15 cellular contexts compared by ENCODE assay signal in the genomic region with DNA sequence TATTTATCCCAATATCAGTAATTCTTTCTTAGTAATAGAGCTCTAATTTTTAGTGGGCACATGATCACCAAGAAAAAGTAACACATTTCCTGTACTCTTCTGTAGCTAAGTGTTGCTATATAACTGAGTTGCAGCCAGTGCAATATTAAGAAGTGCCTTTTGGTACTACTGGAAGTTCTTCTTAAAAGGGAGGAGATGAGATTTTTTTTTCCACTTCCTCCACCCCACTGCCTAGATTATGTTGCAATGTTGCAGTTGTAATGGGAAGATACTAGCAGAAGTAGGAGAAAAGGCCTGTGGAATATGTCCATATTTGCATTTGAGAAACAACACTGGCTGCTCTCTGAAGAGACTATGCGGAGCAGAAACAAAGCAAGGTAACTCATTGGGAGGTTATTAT.
"Had no signal": no experiment of that assay in that cellular context is flagged by ENCODE, and none has a peak within 500 bp of the region (broad histone marks: within the 10 kb centered on the region; RNA-seq: fewer than 3 reads in every experiment).

No MANE protein-coding gene starts in this region.

- H3K4me3 ChIP-seq: colonic mucosa, esophagus squamous epithelium, hepatocyte, mucosa of descending colon, psoas muscle had no signal

- H3K27ac Mint-ChIP-seq: naive thymus-derived CD8-positive, alpha-beta T cell had no signal

- H2AFZ ChIP-seq: hepatocyte had no signal

- H3K27me3 Mint-ChIP-seq: naive thymus-derived CD8-positive, alpha-beta T cell had no signal

- ATAC-seq: left colon; mucosa of descending colon; naive thymus-derived CD8-positive, alpha-beta T cell; psoas muscle had no signal

- H3K4me3 Mint-ChIP-seq: naive thymus-derived CD8-positive, alpha-beta T cell had no signal

- H3K4me1 Mint-ChIP-seq: naive thymus-derived CD8-positive, alpha-beta T cell had no signal

- DNase-seq: colonic mucosa; dermis blood vessel endothelial cell; esophagus squamous epithelium; foreskin fibroblast; left colon; mucosa of descending colon; naive thymus-derived CD8-positive, alpha-beta T cell; psoas muscle; retina; small intestine; stimulated activated CD4-positive, alpha-beta T cell treated with anti-CD3 and anti-CD28 coated beads, Interleukin-12 subunit alpha, Interleukin-12 subunit beta, amount 100 ng/mL, for 4 hours; stimulated activated naive CD4-positive, alpha-beta T cell treated with Interleukin-2 at 50 U/mL for 16 hours; trophoblast cell had no signal

- H3K79me2 ChIP-seq: hepatocyte had no signal

- H3K27ac ChIP-seq: colonic mucosa, esophagus squamous epithelium, hepatocyte, neutrophil, psoas muscle had no signal

- H3K9me3 ChIP-seq: colonic mucosa, esophagus squamous epithelium, psoas muscle had no signal

- H3K36me3 ChIP-seq: colonic mucosa, esophagus squamous epithelium, neutrophil had no signal

- H3K27me3 ChIP-seq: colonic mucosa, esophagus squamous epithelium, hepatocyte, neutrophil had no signal

- H3K4me1 ChIP-seq: colonic mucosa had no signal

- H3K4me2 ChIP-seq: hepatocyte had no signal
